ENCODE assay signal across 14 cellular contexts in the genomic region with DNA sequence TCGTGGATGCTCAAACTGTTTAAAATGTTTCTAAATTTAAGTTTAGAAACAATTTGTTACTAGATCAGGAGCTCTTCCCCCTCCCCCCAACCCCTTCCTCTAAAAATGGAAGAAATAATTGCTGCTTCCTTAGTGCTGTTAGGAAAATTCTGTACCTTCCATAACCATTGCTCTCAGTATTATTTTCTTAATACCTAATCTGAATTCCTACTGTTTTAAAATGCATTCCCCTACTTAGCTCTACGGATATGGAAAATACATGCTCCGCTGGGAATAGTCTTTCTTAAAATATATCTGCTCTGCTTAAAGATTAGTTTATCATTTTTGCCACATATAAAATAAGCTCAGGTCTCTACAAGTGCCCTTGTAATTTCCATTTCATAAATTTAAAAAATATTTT.
DNase-seq lines count a peak whose midpoint lies in the region; ATAC-seq and TF ChIP-seq lines count a peak whose summit lies in the region.
"Had no signal": no experiment of that assay in that cellular context is flagged by ENCODE, and none has a peak within 500 bp of the region (broad histone marks: within the 10 kb centered on the region; RNA-seq: fewer than 3 reads in every experiment).

No MANE protein-coding gene starts in this region.

- intact Hi-C loops in Caco-2 (cut with micrococcal nuclease; ENCODE audit: unreplicated experiment) (loop anchor here (2.0 to 5.0 kb wide), 4 partner anchors 16 to 733 kb away; no protein-coding TSS in a partner anchor), PC-9 (cut with micrococcal nuclease; ENCODE audit: unreplicated experiment) (loop anchor here (5.0 kb wide), 2 partner anchors 283 to 403 kb away; partner anchors contain the start of gene MYL12B)

- DNase-seq in Caco-2 (no peak), PC-9 (no peak), foreskin keratinocyte (no peak), NCI-H2081 treated with DMSO at 0.1 percent for 48 hours (lab: John Stamatoyannopoulos, UW) (no peak), NCI-H187 treated with DMSO at 0.1 percent for 48 hours (lab: John Stamatoyannopoulos, UW) (no peak)
- no peak for DNase-seq in activated CD4-positive, alpha-beta T cell treated with anti-CD3 and anti-CD28 coated beads, Interleukin-2, amount 50 U/mL, for 1 hour
- no peak for DNase-seq in stimulated activated naive B cell treated with anti-CD40 and anti-IgM and Interleukin-4, amounts not matched to agents 10 μg/mL and 1 μg/mL and 100 μg/mL, for 72 hours
- DNase-seq: Right ventricle myocardium superior had no signal

- H3K4me3 ChIP-seq in Caco-2 (ENCODE audit: low read depth, low read length) (no peak overlapping the region), PC-9 (peak overlapping the region; percentile 45; the same call in 1 of the 2 replicates), neutrophil (ENCODE audit: low read depth in 1 of 2, low read length in 1 of 2) (no peak overlapping the region)
- H3K4me3 ChIP-seq: HAP-1 had no signal

- H3K4me2 ChIP-seq in PC-9 = peak overlapping the region; percentile 74

- BruUV-seq in Caco-2 (replicated peaks; lab: Mats Ljungman, UMichigan) (TSS peak; percentile 93), PC-9 (replicated peaks; lab: Mats Ljungman, UMichigan) (TSS peak; percentile 86)

- POLR2A ChIA-PET in Caco-2 (lab: Charles Lee) = interaction anchor here (0.8 to 4.0 kb wide), 20 partner anchors 12 to 418 kb away, joined by 3 to 82 read pairs (median 10); partner anchors contain the start of gene MYL12A
- POLR2A ChIA-PET in PC-9 (lab: Charles Lee; ENCODE audit: unreplicated experiment) = interaction anchor here (0.6 to 2.8 kb wide), 12 partner anchors 10 to 253 kb away, joined by 3 to 22 read pairs (median 4); no protein-coding TSS in a partner anchor

- no peaks in the 10 kb centered on the region for H3K27me3 Mint-ChIP-seq in Caco-2 (ENCODE audit: insufficient read depth, unreplicated experiment)
- no peaks in the 10 kb centered on the region for H3K27me3 Mint-ChIP-seq in stimulated activated naive B cell treated with anti-CD40 and anti-IgM and Interleukin-4, amounts not matched to agents 10 μg/mL and 1 μg/mL and 100 μg/mL, for 72 hours
- H3K27me3 Mint-ChIP-seq: central memory CD8-positive, alpha-beta T cell; naive B cell had no signal

- H3K9me2 ChIP-seq in PC-9 (ENCODE audit: insufficient read depth) = no peaks in the 10 kb centered on the region

- H3K4me1 ChIP-seq in Caco-2 (peaks cover 26% of the 10 kb centered on the region), PC-9 (replicated peaks; ENCODE audit: insufficient read depth) (peaks cover 33% of the 10 kb centered on the region), foreskin keratinocyte (peaks cover 19% of the 10 kb centered on the region), neutrophil (ENCODE audit: control insufficient read depth in 1 of 2, insufficient read depth in 1 of 2, low read depth in 1 of 2, low read length in 1 of 2) (peaks cover 35 to 39% of the 10 kb centered on the region in 2 experiments)

- H3K4me3 Mint-ChIP-seq in Caco-2 (ENCODE audit: unreplicated experiment) = peak overlapping the region; percentile 73
- no peak overlapping the region for H3K4me3 Mint-ChIP-seq in stimulated activated naive B cell treated with anti-CD40 and anti-IgM and Interleukin-4, amounts not matched to agents 10 μg/mL and 1 μg/mL and 100 μg/mL, for 72 hours
- H3K4me3 Mint-ChIP-seq: central memory CD8-positive, alpha-beta T cell; stimulated activated effector memory CD8-positive, alpha-beta T cell treated with anti-CD3 and anti-CD28 coated beads, Interleukin-12 subunit alpha, Interleukin-12 subunit beta, amount 100 ng/mL, for 72 hours had no signal

- ATAC-seq in foreskin keratinocyte = no peak
- ATAC-seq in stimulated activated naive B cell treated with anti-CD40 and anti-IgM and Interleukin-4, amounts not matched to agents 10 μg/mL and 1 μg/mL and 100 μg/mL, for 72 hours (replicated peaks) = no peak
- ATAC-seq: stimulated activated effector memory CD8-positive, alpha-beta T cell treated with anti-CD3 and anti-CD28 coated beads, Interleukin-12 subunit alpha, Interleukin-12 subunit beta, amount 100 ng/mL, for 72 hours had no signal

- H3K27ac ChIP-seq in PC-9 (peak overlapping the region; percentile 96), foreskin keratinocyte (peak overlapping the region; percentile 85), neutrophil (peak overlapping the region; percentile 58)

- peak overlapping the region; percentile 82 for H3K27ac Mint-ChIP-seq in Caco-2 (ENCODE audit: unreplicated experiment)
- H3K27ac Mint-ChIP-seq in stimulated activated naive B cell treated with anti-CD40 and anti-IgM and Interleukin-4, amounts not matched to agents 10 μg/mL and 1 μg/mL and 100 μg/mL, for 72 hours = no peak overlapping the region
- H3K27ac Mint-ChIP-seq: stimulated activated effector memory CD8-positive, alpha-beta T cell treated with anti-CD3 and anti-CD28 coated beads, Interleukin-12 subunit alpha, Interleukin-12 subunit beta, amount 100 ng/mL, for 72 hours had no signal

- no peak overlapping the region for H2AFZ ChIP-seq in PC-9

- H4K20me1 ChIP-seq in PC-9 (ENCODE audit: insufficient read depth) = no peaks in the 10 kb centered on the region

- CTCF ChIA-PET in Caco-2 (lab: Charles Lee) = interaction anchor here (0.6 to 3.7 kb wide), 23 partner anchors 12 to 418 kb away, joined by 3 to 72 read pairs (median 6); no protein-coding TSS in a partner anchor
- CTCF ChIA-PET in PC-9 (lab: Charles Lee) = interaction anchor here (0.6 to 3.2 kb wide), 12 partner anchors 12 to 418 kb away, joined by 3 to 31 read pairs (median 8); partner anchors contain the start of gene MYL12A

- peaks cover 2% of the 10 kb centered on the region for H3K9me3 Mint-ChIP-seq in Caco-2 (ENCODE audit: unreplicated experiment)
- H3K9me3 Mint-ChIP-seq in stimulated activated naive B cell treated with anti-CD40 and anti-IgM and Interleukin-4, amounts not matched to agents 10 μg/mL and 1 μg/mL and 100 μg/mL, for 72 hours = no peaks in the 10 kb centered on the region
- H3K9me3 Mint-ChIP-seq: central memory CD8-positive, alpha-beta T cell; naive B cell; stimulated activated effector memory CD8-positive, alpha-beta T cell treated with anti-CD3 and anti-CD28 coated beads, Interleukin-12 subunit alpha, Interleukin-12 subunit beta, amount 100 ng/mL, for 72 hours had no signal

- TF ChIP-seq CTCF in Caco-2 (IDR thresholded peaks at IDR 0.05; ENCODE audit: insufficient read depth in 1 of 2, low read depth in 1 of 2, low read length in 1 of 2, severe bottlenecking in 1 of 2, unreplicated experiment in 1 of 2) (peak in 1 of 2 experiments; percentile 1), PC-9 (conservative IDR thresholded peaks at IDR 0.05) (no peak), foreskin keratinocyte (conservative IDR thresholded peaks at IDR 0.05) (no peak), neutrophil (IDR thresholded peaks at IDR 0.05) (no peak)

- H3K9me3 ChIP-seq in Caco-2 = peaks cover 20% of the 10 kb centered on the region
- 0 out of 2 replicates have a peak, but pooled peaks cover 5% of the 10 kb centered on the region for H3K9me3 ChIP-seq in PC-9 (ENCODE audit: insufficient read depth, low read depth)
- no peaks in the 10 kb centered on the region for H3K9me3 ChIP-seq in neutrophil
- H3K9me3 ChIP-seq: sigmoid colon had no signal

- peaks cover 30% of the 10 kb centered on the region for H3K4me1 Mint-ChIP-seq in Caco-2 (ENCODE audit: low read depth, unreplicated experiment)
- peaks cover 20 to 32% of the 10 kb centered on the region in 2 donors for H3K4me1 Mint-ChIP-seq in stimulated activated naive B cell treated with anti-CD40 and anti-IgM and Interleukin-4, amounts not matched to agents 10 μg/mL and 1 μg/mL and 100 μg/mL, for 72 hours
- H3K4me1 Mint-ChIP-seq: central memory CD8-positive, alpha-beta T cell had no signal

- peaks cover 25% of the 10 kb centered on the region for H3K36me3 Mint-ChIP-seq in Caco-2 (ENCODE audit: insufficient read depth, unreplicated experiment)
- H3K36me3 Mint-ChIP-seq in stimulated activated naive B cell treated with anti-CD40 and anti-IgM and Interleukin-4, amounts not matched to agents 10 μg/mL and 1 μg/mL and 100 μg/mL, for 72 hours = no peaks in the 10 kb centered on the region
- H3K36me3 Mint-ChIP-seq: naive B cell; stimulated activated effector memory CD8-positive, alpha-beta T cell treated with anti-CD3 and anti-CD28 coated beads, Interleukin-12 subunit alpha, Interleukin-12 subunit beta, amount 100 ng/mL, for 72 hours had no signal

- H3K36me3 ChIP-seq in Caco-2 (ENCODE audit: control insufficient read depth, insufficient read depth, low read length) (no peaks in the 10 kb centered on the region), PC-9 (ENCODE audit: low read depth) (no peaks in the 10 kb centered on the region), neutrophil (no peaks in the 10 kb centered on the region)
- H3K36me3 ChIP-seq: HAP-1, sigmoid colon had no signal

- H3K27me3 ChIP-seq in Caco-2 (replicated peaks; ENCODE audit: control insufficient read depth, insufficient read depth, low read length) = no peaks in the 10 kb centered on the region
- no peaks in the 10 kb centered on the region for H3K27me3 ChIP-seq in PC-9 (ENCODE audit: insufficient read depth, low read depth)
- H3K27me3 ChIP-seq in foreskin keratinocyte = no peaks in the 10 kb centered on the region
- no peaks in the 10 kb centered on the region for H3K27me3 ChIP-seq in neutrophil
- H3K27me3 ChIP-seq: sigmoid colon had no signal

- peaks cover 24% of the 10 kb centered on the region for H3F3A ChIP-seq in PC-9 (ENCODE audit: insufficient read depth, low read depth)

- no peaks in the 10 kb centered on the region for H3K79me2 ChIP-seq in PC-9 (ENCODE audit: low read depth)
